ENCODE assay signal across 8 cellular contexts in the genomic region with DNA sequence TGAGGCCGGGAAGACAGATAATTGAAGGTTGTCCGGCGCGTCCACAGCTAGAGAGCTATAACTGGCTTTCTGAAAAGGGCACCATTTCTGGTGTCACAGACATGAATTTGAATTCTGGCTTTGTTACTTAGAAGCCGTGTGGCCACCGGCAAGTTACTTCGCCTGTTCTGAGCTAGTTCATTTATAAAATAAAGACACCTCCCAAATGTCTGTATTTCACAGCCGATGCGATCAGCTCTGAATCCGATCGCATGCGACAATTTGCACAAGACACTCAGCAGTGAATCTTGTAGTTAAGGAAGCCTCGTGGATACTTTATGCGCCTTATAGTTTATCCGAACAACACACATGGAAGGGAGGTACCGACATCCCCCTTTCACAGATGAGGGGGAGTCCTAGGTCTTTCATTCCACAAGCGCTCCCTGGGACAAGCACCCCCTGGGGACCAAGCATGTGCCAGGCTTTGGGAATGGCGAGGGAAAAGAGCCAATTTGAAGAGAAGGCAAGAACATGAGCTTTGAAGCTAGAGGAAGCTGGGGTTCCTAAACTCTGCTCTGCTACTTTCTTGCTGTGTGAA.
DNase-seq lines count a peak whose midpoint lies in the region; ATAC-seq, FAIRE-seq and TF ChIP-seq lines count a peak whose summit lies in the region.

No MANE protein-coding gene starts in this region.

- H3K9me3 ChIP-seq in mucosa of stomach (ENCODE audit: control insufficient read depth, low read length), result no peaks in the 10 kb centered on the region

- TF ChIP-seq POLR2A in H54 (IDR thresholded peaks at IDR 0.05; ENCODE audit: low read depth, low read length), result no peak

- H3K27me3 ChIP-seq in mucosa of stomach (ENCODE audit: control insufficient read depth, insufficient read depth, low read length), result no peaks in the 10 kb centered on the region

- H3K4me3 ChIP-seq in choroid plexus epithelial cell (ENCODE audit: low read depth, low read length), result peak overlapping the region; percentile 54
- no peak overlapping the region for H3K4me3 ChIP-seq in mucosa of stomach (ENCODE audit: low read length)

- H3K9ac ChIP-seq in mucosa of stomach (ENCODE audit: low read length), result peak overlapping the region; percentile 97

- FAIRE-seq in H54 (lab: Jason Lieb, UNC), result no peak

- TF ChIP-seq CTCF in choroid plexus epithelial cell (conservative IDR thresholded peaks at IDR 0.05; ENCODE audit: low read depth, low read length), result no peak

- DNase-seq in NCI-H2171 (lab: John Stamatoyannopoulos, UW) (peak; percentile 73), choroid plexus epithelial cell (ENCODE audit: low read depth) (peak; percentile 61), LoVo (ENCODE audit: low spot score) (no peak), H54 (ENCODE audit: insufficient read length, low spot score) (no peak)

- peaks cover 8% of the 10 kb centered on the region for H3K36me3 ChIP-seq in mucosa of stomach (ENCODE audit: control insufficient read depth, insufficient read depth, low read length)

- ATAC-seq in GM18502 (IDR thresholded peaks at IDR 0.05; ENCODE audit: poor library complexity, unreplicated experiment), result peak; percentile 1
- no peak for ATAC-seq in HG02938 (IDR thresholded peaks at IDR 0.05; ENCODE audit: unreplicated experiment)
- no peak for ATAC-seq in GM21619 (IDR thresholded peaks at IDR 0.05; ENCODE audit: unreplicated experiment)

- H3K4me1 ChIP-seq in mucosa of stomach (ENCODE audit: control insufficient read depth, insufficient read depth, low read length), result peaks cover 45% of the 10 kb centered on the region

Comparison
In these comparisons a context has a peak if more than half of its experiments do, and no peak if none do; other contexts are left out.
1. DNase-seq: peak in NCI-H2171 (single experiment) and choroid plexus epithelial cell (single experiment); none in LoVo (single experiment) and H54 (single experiment).